Comparison of ENCODE assay signal across 8 cellular contexts in genomic region chr3:156675744-156676466, GRCh38. TPM values are rescaled to one million over a fixed set of nuclear protein-coding genes. Genes with fewer than 3 reads are reported as not detected.
DNase-seq lines count a peak whose midpoint lies in the region; ATAC-seq and TF ChIP-seq lines count a peak whose summit lies in the region.

No MANE protein-coding gene starts in this region.

- intact Hi-C loops in left lung (cut with DNase I), result loop anchor here in 1 of 2 donors (10.0 kb wide), 3 partner anchors 121 to 459 kb away; partner anchors contain the start of gene SSR3

- no peak for TF ChIP-seq CTCF in left lung (IDR thresholded peaks at IDR 0.05)

- H3K9me3 Mint-ChIP-seq in stimulated activated effector memory CD8-positive, alpha-beta T cell treated with anti-CD3 and anti-CD28 coated beads, Interleukin-12 subunit alpha, Interleukin-12 subunit beta, amount 100 ng/mL, for 72 hours, result no peaks in the 10 kb centered on the region

- H3K36me3 Mint-ChIP-seq in stimulated activated effector memory CD8-positive, alpha-beta T cell treated with anti-CD3 and anti-CD28 coated beads, Interleukin-12 subunit alpha, Interleukin-12 subunit beta, amount 100 ng/mL, for 72 hours, result peaks cover 68% of the 10 kb centered on the region

- ATAC-seq in left lung (no peak), HG02642 (IDR thresholded peaks at IDR 0.05; ENCODE audit: poor library complexity, unreplicated experiment) (no peak), GM21619 (IDR thresholded peaks at IDR 0.05; ENCODE audit: unreplicated experiment) (no peak)
- no peak for ATAC-seq in stimulated activated effector memory CD8-positive, alpha-beta T cell treated with anti-CD3 and anti-CD28 coated beads, Interleukin-12 subunit alpha, Interleukin-12 subunit beta, amount 100 ng/mL, for 72 hours

- peak overlapping the region; percentile 98 to 99 for H3K27ac ChIP-seq in left lung

- peak overlapping the region; percentile 88 for H3K4me3 Mint-ChIP-seq in stimulated activated effector memory CD8-positive, alpha-beta T cell treated with anti-CD3 and anti-CD28 coated beads, Interleukin-12 subunit alpha, Interleukin-12 subunit beta, amount 100 ng/mL, for 72 hours

- peaks cover 0 to 24% of the 10 kb centered on the region in 2 donors for H3K36me3 ChIP-seq in left lung

- no peaks in the 10 kb centered on the region for H3K27me3 ChIP-seq in left lung

- peaks cover 65% of the 10 kb centered on the region for H3K4me1 Mint-ChIP-seq in stimulated activated effector memory CD8-positive, alpha-beta T cell treated with anti-CD3 and anti-CD28 coated beads, Interleukin-12 subunit alpha, Interleukin-12 subunit beta, amount 100 ng/mL, for 72 hours

- DNase-seq in GM03348 (ENCODE audit: low spot score), result peak; percentile 52
- DNase-seq in NAMALWA (ENCODE audit: low spot score), result peak; percentile 51
- peak in 3 of 5 experiments; percentile 15 to 56 (median 45) for DNase-seq in T-helper 2 cell
- DNase-seq in central memory CD4-positive, alpha-beta T cell, result peak; percentile 27
- peak; percentile 35 to 69 for DNase-seq in left lung
- DNase-seq in stimulated activated effector memory CD8-positive, alpha-beta T cell treated with anti-CD3 and anti-CD28 coated beads, Interleukin-12 subunit alpha, Interleukin-12 subunit beta, amount 100 ng/mL, for 72 hours (ENCODE audit: low spot score in 2 of 2), result peak; percentile 7 to 66

- no peaks in the 10 kb centered on the region for H3K9me3 ChIP-seq in left lung

- H3K4me1 ChIP-seq in left lung, result peaks cover 18 to 65% of the 10 kb centered on the region in 2 donors

- peak overlapping the region; percentile 92 for H3K27ac Mint-ChIP-seq in stimulated activated effector memory CD8-positive, alpha-beta T cell treated with anti-CD3 and anti-CD28 coated beads, Interleukin-12 subunit alpha, Interleukin-12 subunit beta, amount 100 ng/mL, for 72 hours

- H3K4me3 ChIP-seq in left lung, result peak overlapping the region; percentile 84 to 92

RNA-seq across cellular contexts. Expression of gene TIPARP, which starts 1.5 kb away (rescaled TPM):
- total RNA-seq in left lung, result 10 to 100 TPM; 47.7 to 49.5 TPM
